10 cellular contexts compared by ENCODE assay signal in genomic region chr22:20093437-20093836, GRCh38. TPM values are rescaled to one million over a fixed set of nuclear protein-coding genes. Genes with fewer than 3 reads are reported as not detected.
DNase-seq lines count a peak whose midpoint lies in the region; ATAC-seq and TF ChIP-seq lines count a peak whose summit lies in the region.
"Had no signal": no experiment of that assay in that cellular context is flagged by ENCODE, and none has a peak within 500 bp of the region (broad histone marks: within the 10 kb centered on the region; RNA-seq: fewer than 3 reads in every experiment).

No MANE protein-coding gene starts in this region.

- WGBS in psoas muscle, 3 donors: 30 to 34% (median 31%) methylated on average over 7 of the region's 7 CpGs

- H3K27ac ChIP-seq in psoas muscle (peak overlapping the region; percentile 70), colonic mucosa (no peak overlapping the region)
- H3K27ac ChIP-seq: SJSA1 had no signal

- H3K36me3 ChIP-seq in psoas muscle (ENCODE audit: insufficient read depth in 1 of 2, low read depth in 1 of 2) (peaks cover 20 to 95% of the 10 kb centered on the region in 2 donors), colonic mucosa (peaks cover 30% of the 10 kb centered on the region)

- H3K9me3 ChIP-seq in psoas muscle (no peaks in the 10 kb centered on the region), colonic mucosa (no peaks in the 10 kb centered on the region)
- H3K9me3 ChIP-seq: SJSA1 had no signal

- H3K27me3 ChIP-seq in psoas muscle (ENCODE audit: insufficient read depth in 3 of 3, low read length in 2 of 3) (no peaks in the 10 kb centered on the region), colonic mucosa (no peaks in the 10 kb centered on the region)
- H3K27me3 ChIP-seq: SJSA1 had no signal

- TF ChIP-seq CTCF in psoas muscle (IDR thresholded peaks at IDR 0.05) (no peak), colonic mucosa (IDR thresholded peaks at IDR 0.05) (no peak)

- H3K4me3 ChIP-seq in psoas muscle (no peak overlapping the region), colonic mucosa (no peak overlapping the region)
- H3K4me3 ChIP-seq: SJSA1 had no signal

- DNase-seq in amygdala (lab: John Stamatoyannopoulos, UW) (peak in 31 of 56 donors; percentile 15 to 76 (median 53)), left ventricle myocardium superior (peak; percentile 86), psoas muscle (peak; percentile 66 to 92), amniotic stem cell (lab: John Stamatoyannopoulos, UW) (no peak), AG20443 (ENCODE audit: low spot score) (no peak), colonic mucosa (no peak)
- DNase-seq: DMS53; stimulated activated CD4-positive, alpha-beta T cell treated with anti-CD3 and anti-CD28 coated beads, Interleukin-4, amount 100 ng/mL, for 24 hours; stimulated activated naive CD4-positive, alpha-beta T cell had no signal

- H3K4me1 ChIP-seq in psoas muscle: peaks cover 7% of the 10 kb centered on the region
- no peaks in the 10 kb centered on the region for H3K4me1 ChIP-seq in colonic mucosa
- H3K4me1 ChIP-seq: SJSA1 had no signal

- H3K9ac ChIP-seq in colonic mucosa (ENCODE audit: low read depth in 2 of 2, low read length in 2 of 2): no peak overlapping the region

- intact Hi-C loops in left ventricle myocardium superior (cut with micrococcal nuclease): no loop called here
- intact Hi-C loops in psoas muscle (cut with DNase I): no loop called here
- intact Hi-C loops in colonic mucosa (cut with DNase I): no loop called here

- ATAC-seq in left ventricle myocardium superior (peak; percentile 98), psoas muscle (peak; percentile 94 to 98 (median 96))

RNA-seq across cellular contexts. Expression of gene DGCR8, which starts 13.4 kb away (rescaled TPM):
- total RNA-seq in left ventricle myocardium superior (17.7 TPM), psoas muscle (10 to 100 TPM; 12.2 to 19.5 (median 15.0) TPM), colonic mucosa (10 to 100 TPM; 21.1 to 52.7 TPM)
- 10 to 100 TPM; 10.5 to 21.5 (median 15.3) TPM for polyA plus RNA-seq in psoas muscle

RNA-seq across cellular contexts. Expression of gene RANBP1, which starts 22.5 kb away (rescaled TPM):
- total RNA-seq in left ventricle myocardium superior: 36.6 TPM
- 10 to 100 TPM; 32.2 to 55.7 (median 49.0) TPM for total RNA-seq in psoas muscle
- 100 to 1,000 TPM in 1 of 3 donors, 10 to 100 TPM in 2; 44.1 to 161 (median 57.8) TPM for polyA plus RNA-seq in psoas muscle
- total RNA-seq in colonic mucosa: 100 to 1,000 TPM in 1 of 2 donors, 10 to 100 TPM in 1; 71.2 to 266 TPM

RNA-seq across cellular contexts. Expression of gene TRMT2A, which starts 23.6 kb away (rescaled TPM):
- total RNA-seq in left ventricle myocardium superior (28.5 TPM), psoas muscle (10 to 100 TPM; 20.5 to 34.1 (median 24.9) TPM), colonic mucosa (10 to 100 TPM; 31.9 to 63.6 TPM)
- polyA plus RNA-seq in psoas muscle: 10 to 100 TPM; 20.8 to 32.4 (median 31.6) TPM

RNA-seq across cellular contexts. Expression of gene ZDHHC8, which starts 38.2 kb away (rescaled TPM):
- 51.6 TPM for total RNA-seq in left ventricle myocardium superior
- 10 to 100 TPM; 15.8 to 23.7 (median 22.2) TPM for total RNA-seq in psoas muscle
- polyA plus RNA-seq in psoas muscle: 10 to 100 TPM in 2 of 3 donors, 1 to 10 TPM in 1; 9.7 to 11.8 (median 10.8) TPM
- 10 to 100 TPM; 27.9 to 34.1 TPM for total RNA-seq in colonic mucosa

RNA-seq across cellular contexts. Expression of gene CCDC188, which starts 57.4 kb away (rescaled TPM):
- total RNA-seq in left ventricle myocardium superior: 0.27 TPM
- under 1 TPM in 2 of 4 donors, not detected in 2; 0.17 to 0.38 TPM for total RNA-seq in psoas muscle
- under 1 TPM; 0.09 to 0.32 (median 0.12) TPM for polyA plus RNA-seq in psoas muscle
- total RNA-seq in colonic mucosa: under 1 TPM; 0.22 to 0.32 TPM

Comparison
In these comparisons a context has a peak if more than half of its experiments do, and no peak if none do; other contexts are left out.
1. DNase-seq: peak in amygdala (31 of 56), left ventricle myocardium superior (single experiment) and psoas muscle (2 of 2); none in amniotic stem cell (single experiment), AG20443 (single experiment) and colonic mucosa (single experiment).